34 cellular contexts compared by ENCODE assay signal in the genomic region with DNA sequence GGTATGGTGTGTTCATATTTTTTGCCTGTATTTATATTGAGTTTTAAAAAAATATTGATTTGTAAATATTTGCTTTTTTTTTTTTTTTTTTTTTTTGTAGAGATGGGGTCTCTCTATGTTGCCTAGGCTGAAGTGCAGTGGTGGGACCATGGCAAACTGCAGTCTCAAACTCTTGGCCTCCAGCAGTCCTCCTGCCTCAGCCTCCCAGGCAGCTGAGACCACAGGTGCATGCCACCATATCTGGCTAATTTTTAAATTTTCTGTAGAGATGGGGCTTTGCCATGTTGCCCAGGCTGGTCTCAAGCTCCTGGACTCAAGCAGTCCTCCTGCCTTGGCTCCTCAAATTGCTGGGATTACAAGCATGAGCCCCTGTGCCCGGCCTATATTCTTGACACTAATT.
"Had no signal": no experiment of that assay in that cellular context is flagged by ENCODE, and none has a peak within 500 bp of the region (broad histone marks: within the 10 kb centered on the region; RNA-seq: fewer than 3 reads in every experiment).

No MANE protein-coding gene starts in this region.

- H3K36me3 ChIP-seq: adrenal gland, ascending aorta, brain microvascular endothelial cell, breast epithelium, cardiac muscle cell had no signal

- DNase-seq: activated effector memory CD4-positive, alpha-beta T cell treated with anti-CD3 and anti-CD28 coated beads, Interleukin-2, amount 50 U/mL, for 16 hours; activated effector memory CD4-positive, alpha-beta T cell treated with Interleukin-2 at 50 U/mL for 16 hours; activated gamma-delta T cell; activated gamma-delta T cell treated with Interleukin-2 at 50 U/mL for 16 hours; activated naive CD4-positive, alpha-beta T cell; activated naive CD4-positive, alpha-beta T cell treated with anti-CD3 and anti-CD28 coated beads for 36 hours; activated naive CD4-positive, alpha-beta T cell treated with anti-CD3 and anti-CD28 coated beads, Interleukin-2, amount 10 ng/mL, durations not matched to agents 7 days and 5 days; activated naive CD4-positive, alpha-beta T cell treated with anti-CD3 and anti-CD28 coated beads, Interleukin-2, amount 50 U/mL, for 16 hours; activated naive CD4-positive, alpha-beta T cell treated with Interleukin-2 at 50 U/mL for 16 hours; activated naive CD8-positive, alpha-beta T cell treated with anti-CD3 and anti-CD28 coated beads for 36 hours; activated naive CD8-positive, alpha-beta T cell treated with anti-CD3 and anti-CD28 coated beads, Interleukin-2, amount 10 ng/mL, durations not matched to agents 7 days and 5 days; activated naive CD8-positive, alpha-beta T cell treated with anti-CD3 and anti-CD28 coated beads, Interleukin-2, amount 50 U/mL, for 24 hours; activated T-cell treated with anti-CD3 and anti-CD28 coated beads, Interleukin-2, amount 50 U/mL, for 1 hour; activated T-cell treated with anti-CD3 and anti-CD28 coated beads, Interleukin-2, amount 50 U/mL, for 24 hours; activated T-cell treated with anti-CD3 and anti-CD28 coated beads, Interleukin-2, amount 50 U/mL, for 4 hours; activated T-cell treated with anti-CD3 and anti-CD28 coated beads, Interleukin-2, amount 50 U/mL, for 48 hours; activated T-cell treated with anti-CD3 and anti-CD28 coated beads, Interleukin-2, amount 50 U/mL, for 72 hours; adrenal gland; amniotic stem cell; amygdala; anterior cingulate cortex; aorta; body of pancreas; brain microvascular endothelial cell; caudate nucleus; central memory CD4-positive, alpha-beta T cell; cerebellar nuclear complex had no signal

- H3K27me3 ChIP-seq: adrenal gland, ascending aorta, body of pancreas, brain microvascular endothelial cell, breast epithelium, cardiac muscle cell had no signal

- H3K27ac ChIP-seq: adrenal gland, ascending aorta, body of pancreas, brain microvascular endothelial cell, breast epithelium, cardiac muscle cell had no signal

- H3K4me1 ChIP-seq: adrenal gland, ascending aorta, body of pancreas, breast epithelium had no signal

- ATAC-seq: activated naive CD4-positive, alpha-beta T cell treated with anti-CD3 and anti-CD28 coated beads, Interleukin-2, amount 50 U/mL, for 72 hours; activated naive CD8-positive, alpha-beta T cell treated with anti-CD3 and anti-CD28 coated beads, Interleukin-2, amount 50 U/mL, for 24 hours; activated T-cell treated with anti-CD3 and anti-CD28 coated beads, Interleukin-2, amount 50 U/mL, for 4 hours; activated T-cell treated with anti-CD3 and anti-CD28 coated beads, Interleukin-2, amount 50 U/mL, for 72 hours; activated T-helper 17 cell treated with anti-CD3 and anti-CD28 coated beads, Interleukin-2, amount 50 U/mL, for 72 hours; body of pancreas had no signal

- H3K4me3 ChIP-seq: adrenal gland, ascending aorta, body of pancreas, breast epithelium, cardiac muscle cell had no signal

- H3K9me3 ChIP-seq: adrenal gland, body of pancreas, breast epithelium had no signal

- FAIRE-seq: astrocyte, bronchial epithelial cell had no signal
